ENCODE assay signal across 9 cellular contexts in genomic region chr6:42520786-42521607, GRCh38. TPM values are rescaled to one million over a fixed set of nuclear protein-coding genes. Genes with fewer than 3 reads are reported as not detected.
DNase-seq lines count a peak whose midpoint lies in the region; ATAC-seq and TF ChIP-seq lines count a peak whose summit lies in the region.
"Had no signal": no experiment of that assay in that cellular context is flagged by ENCODE, and none has a peak within 500 bp of the region (broad histone marks: within the 10 kb centered on the region; RNA-seq: fewer than 3 reads in every experiment).

No MANE protein-coding gene starts in this region.

- H3K9ac ChIP-seq in IMR-90 (ENCODE audit: low read depth, low read length): no peak overlapping the region
- no peak overlapping the region for H3K9ac ChIP-seq in adipocyte (ENCODE audit: low read length)

- H3K27me3 ChIP-seq in IMR-90 (ENCODE audit: control insufficient read depth, insufficient read depth, low read length) (no peaks in the 10 kb centered on the region), adipocyte (replicated peaks; ENCODE audit: control insufficient read depth, insufficient read depth, low read length) (no peaks in the 10 kb centered on the region), thyroid gland (no peaks in the 10 kb centered on the region)

- TF ChIP-seq CTCF in IMR-90 (conservative IDR thresholded peaks at IDR 0.05; ENCODE audit: low read depth, low read length) (no peak), thyroid gland (IDR thresholded peaks at IDR 0.05) (no peak)

- H3K4me2 ChIP-seq in IMR-90 (ENCODE audit: low read depth, low read length): no peak overlapping the region; the same call in 1 of the 2 replicates

- no TSS peak for BruUV-seq in IMR-90 (replicated peaks; lab: Mats Ljungman, UMichigan)

- H3K56ac ChIP-seq in IMR-90 (ENCODE audit: extremely low read depth, insufficient read depth, low read length): no peak overlapping the region

- no peak overlapping the region for H2BK15ac ChIP-seq in IMR-90 (ENCODE audit: low read depth, low read length)

- no peak overlapping the region for H2BK5ac ChIP-seq in IMR-90 (ENCODE audit: low read depth, low read length, poor library complexity, severe bottlenecking)

- no peak overlapping the region for H3K18ac ChIP-seq in IMR-90 (ENCODE audit: low read depth, low read length)

- no peak overlapping the region for H2AK5ac ChIP-seq in IMR-90 (ENCODE audit: low read depth, low read length)

- peak overlapping the region; percentile 0 for H2AFZ ChIP-seq in IMR-90 (replicated peaks; ENCODE audit: low read length, poor library complexity)

- H4K20me1 ChIP-seq in IMR-90 (ENCODE audit: insufficient read depth, low read length): no peaks in the 10 kb centered on the region

- H3K4me3 ChIP-seq in IMR-90 (ENCODE audit: insufficient read depth, low read depth, low read length) (no peak overlapping the region), adipocyte (ENCODE audit: low read length) (no peak overlapping the region), thyroid gland (replicated peaks in 1 of 3) (no peak overlapping the region)

- no CpG with 5 or more reads among the region's 6 CpGs for WGBS in IMR-90 (ENCODE audit: extremely low coverage in 2 of 2, insufficient read length in 1 of 2), 2 experiments
- 75 to 85% methylated on average over 6 of the region's 6 CpGs for WGBS in thyroid gland, 2 donors

- no peak overlapping the region for H2BK20ac ChIP-seq in IMR-90 (ENCODE audit: low read depth, low read length)

- DNase-seq in AG20443 (ENCODE audit: low spot score) (peak; percentile 60), IMR-90 (peak; percentile 80), adipocyte (ENCODE audit: low read depth) (peak; percentile 18), NCI-H2196 (lab: John Stamatoyannopoulos, UW; ENCODE audit: unreplicated experiment) (no peak), hypothalamus (lab: John Stamatoyannopoulos, UW) (no peak), thyroid gland (no peak)
- DNase-seq: NCI-H2171 had no signal

- H4K91ac ChIP-seq in IMR-90 (ENCODE audit: insufficient read depth, low read depth, low read length): no peak overlapping the region

- no peak overlapping the region for H3K23ac ChIP-seq in IMR-90 (ENCODE audit: low read depth, low read length)

- H3K4me1 ChIP-seq in IMR-90 (ENCODE audit: control insufficient read depth, insufficient read depth, low read length): peaks cover 4% of the 10 kb centered on the region; the same call in 1 of the 2 replicates
- H3K4me1 ChIP-seq in adipocyte (ENCODE audit: control insufficient read depth, insufficient read depth, low read length): peaks cover 17% of the 10 kb centered on the region
- H3K4me1 ChIP-seq in thyroid gland: no peaks in the 10 kb centered on the region

- CTCF ChIA-PET in IMR-90 (lab: Yijun Ruan, JAX): no interaction called here

- H3K27ac ChIP-seq in IMR-90 (ENCODE audit: insufficient read depth, low read length): no peak overlapping the region
- H3K27ac ChIP-seq in thyroid gland: no peak overlapping the region

- POLR2A ChIA-PET in IMR-90 (lab: Charles Lee; ENCODE audit: unreplicated experiment): no interaction called here

- dilution Hi-C loops in IMR-90 (cut with HindIII; ENCODE audit: low sequenced_read_pairs, unreplicated experiment): no loop called here

- no peak overlapping the region for H3K14ac ChIP-seq in IMR-90 (replicated peaks; ENCODE audit: low read depth, low read length)

- H3K9me3 ChIP-seq in IMR-90 (ENCODE audit: control insufficient read depth, insufficient read depth, low read length) (peaks cover 3% of the 10 kb centered on the region), adipocyte (ENCODE audit: control insufficient read depth, low read length) (peaks cover 6% of the 10 kb centered on the region), thyroid gland (no peaks in the 10 kb centered on the region)

- H4K8ac ChIP-seq in IMR-90 (ENCODE audit: low read depth in 2 of 2, low read length in 2 of 2): no peak overlapping the region

- H3K9me1 ChIP-seq in IMR-90 (ENCODE audit: insufficient read depth, low read length): peaks cover 7% of the 10 kb centered on the region

- in situ Hi-C loops in IMR-90 (cut with MboI; ENCODE audit: low sequenced_read_pairs): no loop called here

- H3K36me3 ChIP-seq in IMR-90 (ENCODE audit: control insufficient read depth, insufficient read depth, low read length): no peaks in the 10 kb centered on the region
- H3K36me3 ChIP-seq in adipocyte (ENCODE audit: control insufficient read depth, insufficient read depth, low read length, severe bottlenecking): no peaks in the 10 kb centered on the region
- no peaks in the 10 kb centered on the region for H3K36me3 ChIP-seq in thyroid gland

- intact Hi-C loops in IMR-90 (cut with micrococcal nuclease): no loop called here
- intact Hi-C loops in thyroid gland (cut with DNase I): no loop called here

- no peak overlapping the region for H3K4ac ChIP-seq in IMR-90 (ENCODE audit: low read depth, low read length)

- H3K79me1 ChIP-seq in IMR-90 (ENCODE audit: low read depth in 1 of 2, low read length in 2 of 2): no peaks in the 10 kb centered on the region

- no peak overlapping the region for H4K5ac ChIP-seq in IMR-90 (ENCODE audit: low read depth, low read length)

- H2AK9ac ChIP-seq in IMR-90 (replicated peaks; ENCODE audit: low read depth, low read length, poor library complexity): no peak overlapping the region

- ATAC-seq in GM19395 (IDR thresholded peaks at IDR 0.05; ENCODE audit: unreplicated experiment) (peak; percentile 65), IMR-90 (ENCODE audit: low read depth) (peak; percentile 60), GM18907 (IDR thresholded peaks at IDR 0.05; ENCODE audit: unreplicated experiment) (no peak)

- no peak for TF ChIP-seq POLR2A in IMR-90 (IDR thresholded peaks at IDR 0.05; ENCODE audit: low read depth, low read length)
- no peak for TF ChIP-seq POLR2A in thyroid gland (IDR thresholded peaks at IDR 0.05)

- TF ChIP-seq RAD21 in IMR-90 (IDR thresholded peaks at IDR 0.05; ENCODE audit: low read length): no peak

- no peak overlapping the region for H2BK120ac ChIP-seq in IMR-90 (ENCODE audit: low read depth, low read length)

TF ChIP-seq in IMR-90, 13 proteins besides CTCF, POLR2A, EP300 and RAD21:
- TF ChIP-seq CHD1 (IDR thresholded peaks at IDR 0.05; ENCODE audit: low read depth, low read length): no peak
- no peak for TF ChIP-seq MAFK (IDR thresholded peaks at IDR 0.05; ENCODE audit: low read depth, low read length)
- peak; percentile 8; the same call in 1 of the 2 replicates for TF ChIP-seq FOS (IDR thresholded peaks at IDR 0.05; ENCODE audit: low read depth, low read length)
- no peak for TF ChIP-seq BHLHE40 (IDR thresholded peaks at IDR 0.05; ENCODE audit: low read depth, low read length)
TF ChIP-seq in IMR-90: peak in this region for 1.

RNA-seq across cellular contexts. Expression of gene UBR2, which starts 42.8 kb away (rescaled TPM):
- total RNA-seq in IMR-90 (2012; rRNA removed): 32.3 and 42.8 TPM in 2 replicates
- 6.3 and 7.7 TPM in 2 replicates for polyA plus RNA-seq in IMR-90 (2012; rRNA removed)
- 1.2 and 1.4 TPM in 2 replicates for polyA plus RNA-seq in IMR-90 (2012; cell fraction: cytosol; rRNA removed)
- polyA plus RNA-seq in IMR-90 (2012; cell fraction: nucleus; rRNA removed; ENCODE audit: low replicate concordance): 3.0 and 26.2 TPM in 2 replicates
- 10 to 100 TPM; 36.3 to 54.0 (median 44.3) TPM for total RNA-seq in thyroid gland

Comparison
In these comparisons a context has a peak if more than half of its experiments do, and no peak if none do; other contexts are left out.
1. DNase-seq: peak in AG20443 (single experiment), IMR-90 (single experiment) and adipocyte (single experiment); none in NCI-H2196 (single experiment), hypothalamus (0 of 51) and thyroid gland (0 of 2).